Comparison of ENCODE assay signal across 10 cellular contexts in genomic region chrX:97522307-97522706, GRCh38.
"Had no signal": no experiment of that assay in that cellular context is flagged by ENCODE, and none has a peak within 500 bp of the region (broad histone marks: within the 10 kb centered on the region; RNA-seq: fewer than 3 reads in every experiment).

No MANE protein-coding gene starts in this region.

- H3K4me3 ChIP-seq: GM23248, HAP-1, K562 had no signal

- DNase-seq: GM23248, GOT3, H7, HFFc6, IMR-90, KG1 had no signal

- H2AFZ ChIP-seq: GM23248 had no signal

- H3K9me3 ChIP-seq: HAP-1 had no signal

- H3K36me3 ChIP-seq: HAP-1 had no signal

- ATAC-seq: HCT116, K562 had no signal

- H3K9ac ChIP-seq: GM23248 had no signal

- FAIRE-seq: HTR-8/SVneo, K562 had no signal

- H3K27ac ChIP-seq: GM23248 had no signal
